Comparison of ENCODE assay signal across 1 cellular context in the genomic region with DNA sequence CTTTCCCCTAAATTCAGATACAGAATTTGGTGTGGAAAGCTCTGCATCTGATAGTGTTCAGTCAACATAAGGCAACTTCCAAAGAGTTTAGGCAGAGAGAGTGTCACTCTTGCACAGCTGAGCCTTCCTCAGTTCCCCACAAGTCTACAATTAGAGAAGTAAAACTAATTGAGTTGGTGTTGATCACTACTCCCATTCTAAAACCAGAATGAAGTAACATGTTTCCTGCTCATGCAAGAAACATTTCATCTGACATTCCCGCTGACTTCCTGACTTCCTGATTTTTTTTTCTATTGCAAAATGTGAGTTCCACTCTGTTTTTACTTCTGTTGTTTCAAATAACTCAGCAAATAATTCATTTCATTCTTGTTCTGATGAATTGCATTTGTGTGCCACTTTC.
TF ChIP-seq lines count a peak whose summit lies in the region.

No MANE protein-coding gene starts in this region.

TF ChIP-seq in GM12878, 131 proteins besides CTCF, POLR2A, EP300 and RAD21 (continued from another document):
- TF ChIP-seq ZBTB40 (IDR thresholded peaks at IDR 0.05; ENCODE audit: borderline replicate concordance) = no peak
- no peak for TF ChIP-seq TBL1XR1 (IDR thresholded peaks at IDR 0.05; ENCODE audit: low read depth, low read length)
- no peak for TF ChIP-seq NFIC (IDR thresholded peaks at IDR 0.05; ENCODE audit: low read depth, low read length)
- TF ChIP-seq BCL11A (IDR thresholded peaks at IDR 0.05; ENCODE audit: low read depth, low read length) = no peak
- TF ChIP-seq, protein P1, sequence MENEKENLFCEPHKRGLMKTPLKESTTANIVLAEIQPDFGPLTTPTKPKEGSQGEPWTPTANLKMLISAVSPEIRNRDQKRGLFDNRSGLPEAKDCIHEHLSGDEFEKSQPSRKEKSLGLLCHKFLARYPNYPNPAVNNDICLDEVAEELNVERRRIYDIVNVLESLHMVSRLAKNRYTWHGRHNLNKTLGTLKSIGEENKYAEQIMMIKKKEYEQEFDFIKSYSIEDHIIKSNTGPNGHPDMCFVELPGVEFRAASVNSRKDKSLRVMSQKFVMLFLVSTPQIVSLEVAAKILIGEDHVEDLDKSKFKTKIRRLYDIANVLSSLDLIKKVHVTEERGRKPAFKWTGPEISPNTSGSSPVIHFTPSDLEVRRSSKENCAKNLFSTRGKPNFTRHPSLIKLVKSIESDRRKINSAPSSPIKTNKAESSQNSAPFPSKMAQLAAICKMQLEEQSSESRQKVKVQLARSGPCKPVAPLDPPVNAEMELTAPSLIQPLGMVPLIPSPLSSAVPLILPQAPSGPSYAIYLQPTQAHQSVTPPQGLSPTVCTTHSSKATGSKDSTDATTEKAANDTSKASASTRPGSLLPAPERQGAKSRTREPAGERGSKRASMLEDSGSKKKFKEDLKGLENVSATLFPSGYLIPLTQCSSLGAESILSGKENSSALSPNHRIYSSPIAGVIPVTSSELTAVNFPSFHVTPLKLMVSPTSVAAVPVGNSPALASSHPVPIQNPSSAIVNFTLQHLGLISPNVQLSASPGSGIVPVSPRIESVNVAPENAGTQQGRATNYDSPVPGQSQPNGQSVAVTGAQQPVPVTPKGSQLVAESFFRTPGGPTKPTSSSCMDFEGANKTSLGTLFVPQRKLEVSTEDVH (IDR thresholded peaks at IDR 0.05; ENCODE audit: low read depth, partially characterized antibody) = no peak
- TF ChIP-seq TCF12 (IDR thresholded peaks at IDR 0.05; ENCODE audit: low read depth, low read length) = no peak
TF ChIP-seq in GM12878: peak in this region for 0.
